Comparison of ENCODE assay signal across 1 cellular context in genomic region chr22:33544707-33545106, GRCh38.
TF ChIP-seq lines count a peak whose summit lies in the region.

No MANE protein-coding gene starts in this region.

TF ChIP-seq in IMR-90, 13 proteins besides CTCF, POLR2A, EP300 and RAD21:
- TF ChIP-seq, protein P1, sequence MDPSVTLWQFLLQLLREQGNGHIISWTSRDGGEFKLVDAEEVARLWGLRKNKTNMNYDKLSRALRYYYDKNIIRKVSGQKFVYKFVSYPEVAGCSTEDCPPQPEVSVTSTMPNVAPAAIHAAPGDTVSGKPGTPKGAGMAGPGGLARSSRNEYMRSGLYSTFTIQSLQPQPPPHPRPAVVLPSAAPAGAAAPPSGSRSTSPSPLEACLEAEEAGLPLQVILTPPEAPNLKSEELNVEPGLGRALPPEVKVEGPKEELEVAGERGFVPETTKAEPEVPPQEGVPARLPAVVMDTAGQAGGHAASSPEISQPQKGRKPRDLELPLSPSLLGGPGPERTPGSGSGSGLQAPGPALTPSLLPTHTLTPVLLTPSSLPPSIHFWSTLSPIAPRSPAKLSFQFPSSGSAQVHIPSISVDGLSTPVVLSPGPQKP (IDR thresholded peaks at IDR 0.05; ENCODE audit: borderline replicate concordance, low read depth, low read length) = no peak
- TF ChIP-seq MAFK (IDR thresholded peaks at IDR 0.05; ENCODE audit: low read depth, low read length) (peak; percentile 20; the same call in 1 of the 2 replicates), CHD1 (IDR thresholded peaks at IDR 0.05; ENCODE audit: low read depth, low read length) (no peak), MXI1 (IDR thresholded peaks at IDR 0.05; ENCODE audit: borderline replicate concordance, low read depth, low read length) (no peak)
TF ChIP-seq in IMR-90: peak in this region for 1.
